ENCODE assay signal across 2 cellular contexts in the genomic region with DNA sequence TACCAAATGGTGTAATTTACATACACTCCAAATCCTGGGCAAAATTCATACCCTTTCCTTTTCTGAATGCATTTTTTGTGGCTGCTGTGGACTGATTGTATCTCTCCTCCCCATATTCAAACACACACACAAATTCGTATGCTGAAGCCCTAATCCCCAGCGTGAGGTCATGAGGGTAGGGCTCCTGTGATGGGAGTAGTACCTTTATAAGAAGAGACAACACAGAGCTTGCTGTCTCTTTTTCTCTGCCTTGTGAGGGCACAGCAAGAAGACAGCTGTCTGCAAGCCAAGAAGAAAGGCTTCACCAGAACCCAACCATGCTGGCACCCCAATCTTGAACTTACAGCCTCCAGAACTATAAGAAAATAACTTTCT.
TF ChIP-seq lines count a peak whose summit lies in the region.

No MANE protein-coding gene starts in this region.

TF ChIP-seq in IMR-90, 13 proteins besides CTCF, POLR2A, EP300 and RAD21:
- TF ChIP-seq NFE2L2 (IDR thresholded peaks at IDR 0.05; ENCODE audit: low read depth, low read length) (no peak), CEBPB (IDR thresholded peaks at IDR 0.05; ENCODE audit: low read depth, low read length) (no peak), MAZ (IDR thresholded peaks at IDR 0.05; ENCODE audit: borderline replicate concordance, low read depth, low read length) (no peak), CHD1 (IDR thresholded peaks at IDR 0.05; ENCODE audit: low read depth, low read length) (no peak), BHLHE40 (IDR thresholded peaks at IDR 0.05; ENCODE audit: low read depth, low read length) (no peak), RCOR1 (IDR thresholded peaks at IDR 0.05; ENCODE audit: insufficient replicate concordance, low read length) (no peak), MAFK (IDR thresholded peaks at IDR 0.05; ENCODE audit: low read depth, low read length) (no peak), MXI1 (IDR thresholded peaks at IDR 0.05; ENCODE audit: borderline replicate concordance, low read depth, low read length) (no peak), RFX5 (IDR thresholded peaks at IDR 0.05; ENCODE audit: low read depth, low read length) (no peak), FOS (IDR thresholded peaks at IDR 0.05; ENCODE audit: low read depth, low read length) (no peak), SMC3 (IDR thresholded peaks at IDR 0.05; ENCODE audit: low read depth, low read length) (no peak)
- TF ChIP-seq, protein P1, sequence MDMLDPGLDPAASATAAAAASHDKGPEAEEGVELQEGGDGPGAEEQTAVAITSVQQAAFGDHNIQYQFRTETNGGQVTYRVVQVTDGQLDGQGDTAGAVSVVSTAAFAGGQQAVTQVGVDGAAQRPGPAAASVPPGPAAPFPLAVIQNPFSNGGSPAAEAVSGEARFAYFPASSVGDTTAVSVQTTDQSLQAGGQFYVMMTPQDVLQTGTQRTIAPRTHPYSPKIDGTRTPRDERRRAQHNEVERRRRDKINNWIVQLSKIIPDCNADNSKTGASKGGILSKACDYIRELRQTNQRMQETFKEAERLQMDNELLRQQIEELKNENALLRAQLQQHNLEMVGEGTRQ (IDR thresholded peaks at IDR 0.05; ENCODE audit: low read depth, low read length): no peak
- TF ChIP-seq, protein P2, sequence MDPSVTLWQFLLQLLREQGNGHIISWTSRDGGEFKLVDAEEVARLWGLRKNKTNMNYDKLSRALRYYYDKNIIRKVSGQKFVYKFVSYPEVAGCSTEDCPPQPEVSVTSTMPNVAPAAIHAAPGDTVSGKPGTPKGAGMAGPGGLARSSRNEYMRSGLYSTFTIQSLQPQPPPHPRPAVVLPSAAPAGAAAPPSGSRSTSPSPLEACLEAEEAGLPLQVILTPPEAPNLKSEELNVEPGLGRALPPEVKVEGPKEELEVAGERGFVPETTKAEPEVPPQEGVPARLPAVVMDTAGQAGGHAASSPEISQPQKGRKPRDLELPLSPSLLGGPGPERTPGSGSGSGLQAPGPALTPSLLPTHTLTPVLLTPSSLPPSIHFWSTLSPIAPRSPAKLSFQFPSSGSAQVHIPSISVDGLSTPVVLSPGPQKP (IDR thresholded peaks at IDR 0.05; ENCODE audit: borderline replicate concordance, low read depth, low read length): no peak

TF ChIP-seq in H1, 55 proteins besides CTCF, POLR2A, EP300 and RAD21:
- TF ChIP-seq, protein P3, sequence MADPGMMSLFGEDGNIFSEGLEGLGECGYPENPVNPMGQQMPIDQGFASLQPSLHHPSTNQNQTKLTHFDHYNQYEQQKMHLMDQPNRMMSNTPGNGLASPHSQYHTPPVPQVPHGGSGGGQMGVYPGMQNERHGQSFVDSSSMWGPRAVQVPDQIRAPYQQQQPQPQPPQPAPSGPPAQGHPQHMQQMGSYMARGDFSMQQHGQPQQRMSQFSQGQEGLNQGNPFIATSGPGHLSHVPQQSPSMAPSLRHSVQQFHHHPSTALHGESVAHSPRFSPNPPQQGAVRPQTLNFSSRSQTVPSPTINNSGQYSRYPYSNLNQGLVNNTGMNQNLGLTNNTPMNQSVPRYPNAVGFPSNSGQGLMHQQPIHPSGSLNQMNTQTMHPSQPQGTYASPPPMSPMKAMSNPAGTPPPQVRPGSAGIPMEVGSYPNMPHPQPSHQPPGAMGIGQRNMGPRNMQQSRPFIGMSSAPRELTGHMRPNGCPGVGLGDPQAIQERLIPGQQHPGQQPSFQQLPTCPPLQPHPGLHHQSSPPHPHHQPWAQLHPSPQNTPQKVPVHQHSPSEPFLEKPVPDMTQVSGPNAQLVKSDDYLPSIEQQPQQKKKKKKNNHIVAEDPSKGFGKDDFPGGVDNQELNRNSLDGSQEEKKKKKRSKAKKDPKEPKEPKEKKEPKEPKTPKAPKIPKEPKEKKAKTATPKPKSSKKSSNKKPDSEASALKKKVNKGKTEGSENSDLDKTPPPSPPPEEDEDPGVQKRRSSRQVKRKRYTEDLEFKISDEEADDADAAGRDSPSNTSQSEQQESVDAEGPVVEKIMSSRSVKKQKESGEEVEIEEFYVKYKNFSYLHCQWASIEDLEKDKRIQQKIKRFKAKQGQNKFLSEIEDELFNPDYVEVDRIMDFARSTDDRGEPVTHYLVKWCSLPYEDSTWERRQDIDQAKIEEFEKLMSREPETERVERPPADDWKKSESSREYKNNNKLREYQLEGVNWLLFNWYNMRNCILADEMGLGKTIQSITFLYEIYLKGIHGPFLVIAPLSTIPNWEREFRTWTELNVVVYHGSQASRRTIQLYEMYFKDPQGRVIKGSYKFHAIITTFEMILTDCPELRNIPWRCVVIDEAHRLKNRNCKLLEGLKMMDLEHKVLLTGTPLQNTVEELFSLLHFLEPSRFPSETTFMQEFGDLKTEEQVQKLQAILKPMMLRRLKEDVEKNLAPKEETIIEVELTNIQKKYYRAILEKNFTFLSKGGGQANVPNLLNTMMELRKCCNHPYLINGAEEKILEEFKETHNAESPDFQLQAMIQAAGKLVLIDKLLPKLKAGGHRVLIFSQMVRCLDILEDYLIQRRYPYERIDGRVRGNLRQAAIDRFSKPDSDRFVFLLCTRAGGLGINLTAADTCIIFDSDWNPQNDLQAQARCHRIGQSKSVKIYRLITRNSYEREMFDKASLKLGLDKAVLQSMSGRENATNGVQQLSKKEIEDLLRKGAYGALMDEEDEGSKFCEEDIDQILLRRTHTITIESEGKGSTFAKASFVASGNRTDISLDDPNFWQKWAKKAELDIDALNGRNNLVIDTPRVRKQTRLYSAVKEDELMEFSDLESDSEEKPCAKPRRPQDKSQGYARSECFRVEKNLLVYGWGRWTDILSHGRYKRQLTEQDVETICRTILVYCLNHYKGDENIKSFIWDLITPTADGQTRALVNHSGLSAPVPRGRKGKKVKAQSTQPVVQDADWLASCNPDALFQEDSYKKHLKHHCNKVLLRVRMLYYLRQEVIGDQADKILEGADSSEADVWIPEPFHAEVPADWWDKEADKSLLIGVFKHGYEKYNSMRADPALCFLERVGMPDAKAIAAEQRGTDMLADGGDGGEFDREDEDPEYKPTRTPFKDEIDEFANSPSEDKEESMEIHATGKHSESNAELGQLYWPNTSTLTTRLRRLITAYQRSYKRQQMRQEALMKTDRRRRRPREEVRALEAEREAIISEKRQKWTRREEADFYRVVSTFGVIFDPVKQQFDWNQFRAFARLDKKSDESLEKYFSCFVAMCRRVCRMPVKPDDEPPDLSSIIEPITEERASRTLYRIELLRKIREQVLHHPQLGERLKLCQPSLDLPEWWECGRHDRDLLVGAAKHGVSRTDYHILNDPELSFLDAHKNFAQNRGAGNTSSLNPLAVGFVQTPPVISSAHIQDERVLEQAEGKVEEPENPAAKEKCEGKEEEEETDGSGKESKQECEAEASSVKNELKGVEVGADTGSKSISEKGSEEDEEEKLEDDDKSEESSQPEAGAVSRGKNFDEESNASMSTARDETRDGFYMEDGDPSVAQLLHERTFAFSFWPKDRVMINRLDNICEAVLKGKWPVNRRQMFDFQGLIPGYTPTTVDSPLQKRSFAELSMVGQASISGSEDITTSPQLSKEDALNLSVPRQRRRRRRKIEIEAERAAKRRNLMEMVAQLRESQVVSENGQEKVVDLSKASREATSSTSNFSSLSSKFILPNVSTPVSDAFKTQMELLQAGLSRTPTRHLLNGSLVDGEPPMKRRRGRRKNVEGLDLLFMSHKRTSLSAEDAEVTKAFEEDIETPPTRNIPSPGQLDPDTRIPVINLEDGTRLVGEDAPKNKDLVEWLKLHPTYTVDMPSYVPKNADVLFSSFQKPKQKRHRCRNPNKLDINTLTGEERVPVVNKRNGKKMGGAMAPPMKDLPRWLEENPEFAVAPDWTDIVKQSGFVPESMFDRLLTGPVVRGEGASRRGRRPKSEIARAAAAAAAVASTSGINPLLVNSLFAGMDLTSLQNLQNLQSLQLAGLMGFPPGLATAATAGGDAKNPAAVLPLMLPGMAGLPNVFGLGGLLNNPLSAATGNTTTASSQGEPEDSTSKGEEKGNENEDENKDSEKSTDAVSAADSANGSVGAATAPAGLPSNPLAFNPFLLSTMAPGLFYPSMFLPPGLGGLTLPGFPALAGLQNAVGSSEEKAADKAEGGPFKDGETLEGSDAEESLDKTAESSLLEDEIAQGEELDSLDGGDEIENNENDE (IDR thresholded peaks at IDR 0.05; ENCODE audit: insufficient replicate concordance, low read length): no peak
- TF ChIP-seq SP1 (IDR thresholded peaks at IDR 0.05; ENCODE audit: low read depth, low read length): no peak
- TF ChIP-seq SRF (IDR thresholded peaks at IDR 0.05; ENCODE audit: low read depth, low read length): no peak
- TF ChIP-seq CEBPB (IDR thresholded peaks at IDR 0.05; ENCODE audit: low read depth, low read length): no peak
- no peak for TF ChIP-seq SP2 (IDR thresholded peaks at IDR 0.05; ENCODE audit: low read length)
- no peak for TF ChIP-seq YY1 (IDR thresholded peaks at IDR 0.05; ENCODE audit: low read depth, low read length)
- no peak for TF ChIP-seq EZH2 (IDR thresholded peaks at IDR 0.05; ENCODE audit: low read depth, low read length, severe bottlenecking)
- no peak for TF ChIP-seq CBX5 (IDR thresholded peaks at IDR 0.05; ENCODE audit: low read depth, low read length)
- no peak for TF ChIP-seq RXRA (IDR thresholded peaks at IDR 0.05; ENCODE audit: insufficient read depth, low read depth, low read length)
- TF ChIP-seq BRCA1 (IDR thresholded peaks at IDR 0.05; ENCODE audit: low read depth, low read length): no peak
- no peak for TF ChIP-seq BACH1 (IDR thresholded peaks at IDR 0.05; ENCODE audit: low read length)
- TF ChIP-seq GABPA (IDR thresholded peaks at IDR 0.05; ENCODE audit: borderline replicate concordance, insufficient read depth, low read length): no peak
- TF ChIP-seq FOSL1 (IDR thresholded peaks at IDR 0.05; ENCODE audit: insufficient read depth, low read depth, low read length): no peak
- no peak for TF ChIP-seq SP4 (IDR thresholded peaks at IDR 0.05; ENCODE audit: low read length)
- no peak for TF ChIP-seq CREB1 (IDR thresholded peaks at IDR 0.05)
- no peak for TF ChIP-seq NANOG (IDR thresholded peaks at IDR 0.05; ENCODE audit: insufficient read depth, low read depth, low read length, poor library complexity, severe bottlenecking)
- TF ChIP-seq KDM5A (IDR thresholded peaks at IDR 0.05; ENCODE audit: low read length): no peak
- no peak for TF ChIP-seq SIX5 (IDR thresholded peaks at IDR 0.05; ENCODE audit: low read depth, low read length)
